Comparison of ENCODE assay signal across 8 cellular contexts in genomic region chr6:7505196-7505699, GRCh38. TPM values are rescaled to one million over a fixed set of nuclear protein-coding genes. Genes with fewer than 3 reads are reported as not detected.
DNase-seq lines count a peak whose midpoint lies in the region; ATAC-seq lines count a peak whose summit lies in the region.

No MANE protein-coding gene starts in this region.

- ATAC-seq in HG02678 (IDR thresholded peaks at IDR 0.05; ENCODE audit: unreplicated experiment): no peak
- ATAC-seq in HG03432 (IDR thresholded peaks at IDR 0.05; ENCODE audit: unreplicated experiment): no peak
- ATAC-seq in GM21529 (IDR thresholded peaks at IDR 0.05; ENCODE audit: unreplicated experiment): no peak

- DNase-seq in stimulated activated CD4-positive, alpha-beta T cell treated with anti-CD3 and anti-CD28 coated beads, Interleukin-15, amount 100 ng/mL, for 24 hours: peak; percentile 25
- no peak for DNase-seq in stimulated activated CD4-positive, alpha-beta T cell treated with anti-CD3 and anti-CD28 coated beads, Interleukin-12 subunit alpha, Interleukin-12 subunit beta, amount 100 ng/mL, for 4 hours
- DNase-seq in NCI-H526 treated with DMSO at 0.1 percent for 48 hours (lab: John Stamatoyannopoulos, UW) (peak; percentile 26), dermis blood vessel endothelial cell (peak; percentile 29), myocyte (ENCODE audit: low read depth) (peak; percentile 51)

RNA-seq across cellular contexts. Expression of gene DSP, which starts 36.2 kb away (rescaled TPM):
- 53.1 and 95.4 TPM in 2 replicates for total RNA-seq in dermis blood vessel endothelial cell
- 7.8 and 13.1 TPM in 2 replicates for total RNA-seq in myocyte
- polyA plus RNA-seq in myocyte (2012): 104 TPM
